ENCODE assay signal across 8 cellular contexts in genomic region chr6:151392429-151392828, GRCh38. TPM values are rescaled to one million over a fixed set of nuclear protein-coding genes. Genes with fewer than 3 reads are reported as not detected.
A peak's percentile ranks its signal among the peaks of the same experiment; 100 is the strongest.
DNase-seq lines count a peak whose midpoint lies in the region; ATAC-seq and TF ChIP-seq lines count a peak whose summit lies in the region.

No MANE protein-coding gene starts in this region.

- no peaks in the 10 kb centered on the region for H3K27me3 Mint-ChIP-seq in IgD-negative memory B cell

- H3K4me3 Mint-ChIP-seq in IgD-negative memory B cell: peak overlapping the region; percentile 90 to 99 (median 95)

- no peaks in the 10 kb centered on the region for H3K9me3 ChIP-seq in muscle layer of colon (ENCODE audit: low read length)

- peak overlapping the region; percentile 96 to 98 (median 97) for H3K27ac Mint-ChIP-seq in IgD-negative memory B cell

- peaks cover 33% of the 10 kb centered on the region for H3K4me1 ChIP-seq in muscle layer of colon (ENCODE audit: insufficient read depth, low read length)

- H3K9me3 Mint-ChIP-seq in IgD-negative memory B cell: no peaks in the 10 kb centered on the region

- no peak for DNase-seq in AG04449 (ENCODE audit: low read depth, low spot score)
- DNase-seq in cardiac fibroblast (ENCODE audit: low read depth in 2 of 2): no peak
- DNase-seq in left colon: no peak

- H3K4me3 ChIP-seq in AG04449 (ENCODE audit: low read depth, low read length) (peak overlapping the region; percentile 79), cardiac fibroblast (replicated peaks in 1 of 2; ENCODE audit: low read depth in 2 of 2, low read length in 2 of 2) (peak overlapping the region; percentile 79 to 80), muscle layer of colon (ENCODE audit: low read depth in 1 of 2, low read length in 2 of 2) (peak overlapping the region in 1 of 2 donors; percentile 59)

- intact Hi-C loops in left colon (cut with DNase I, micrococcal nuclease): no loop called here

- H3K36me3 ChIP-seq in muscle layer of colon (ENCODE audit: insufficient read depth, low read length): no peaks in the 10 kb centered on the region

- peak overlapping the region; percentile 0 for H3K27ac ChIP-seq in muscle layer of colon (ENCODE audit: low read depth, low read length)

- CTCF ChIA-PET in AG04449 (lab: Yijun Ruan, JAX): interaction anchor here (1.0 to 5.6 kb wide), 2 partner anchors 13 to 42 kb away, joined by 3 to 49 read pairs; no protein-coding TSS in a partner anchor

- H3K9ac ChIP-seq in muscle layer of colon (ENCODE audit: low read length): no peak overlapping the region

- H3K36me3 Mint-ChIP-seq in IgD-negative memory B cell: no peaks in the 10 kb centered on the region

- ATAC-seq in HG03378 (IDR thresholded peaks at IDR 0.05; ENCODE audit: unreplicated experiment) (no peak), left colon (no peak), GM19328 (IDR thresholded peaks at IDR 0.05; ENCODE audit: unreplicated experiment) (no peak), HG03280 (IDR thresholded peaks at IDR 0.05; ENCODE audit: unreplicated experiment) (no peak)

- peaks cover 36 to 52% (median 48%) of the 10 kb centered on the region in 3 donors for H3K4me1 Mint-ChIP-seq in IgD-negative memory B cell

- no peaks in the 10 kb centered on the region for H3K27me3 ChIP-seq in muscle layer of colon (ENCODE audit: control insufficient read depth in 1 of 2, insufficient read depth in 2 of 2, low read length in 2 of 2)

- POLR2A ChIA-PET in AG04449 (lab: Yijun Ruan, JAX): no interaction called here

- TF ChIP-seq CTCF in AG04449 (IDR thresholded peaks at IDR 0.05; ENCODE audit: insufficient read depth, low read length, missing control alignments): no peak
- no peak for TF ChIP-seq CTCF in cardiac fibroblast (IDR thresholded peaks at IDR 0.05; ENCODE audit: low read depth, low read length)

RNA-seq across cellular contexts. Expression of gene ZBTB2, which starts 1.1 kb away (rescaled TPM):
- 20.5 TPM for polyA plus RNA-seq in IgD-negative memory B cell
- total RNA-seq in left colon: 10 to 100 TPM in 1 of 2 donors, 1 to 10 TPM in 1; 9.9 to 10.8 TPM

RNA-seq across cellular contexts. Expression of gene RMND1, which starts 59.5 kb away (rescaled TPM):
- 13.7 TPM for polyA plus RNA-seq in IgD-negative memory B cell
- total RNA-seq in left colon: 10 to 100 TPM; 18.6 to 20.5 TPM
